In genomic region chr16:17084134-17084533, GRCh38 we compare ENCODE assay signal across 1 cellular context.
TF ChIP-seq lines count a peak whose summit lies in the region.

No MANE protein-coding gene starts in this region.

TF ChIP-seq in SK-N-SH, 30 proteins besides CTCF, POLR2A, EP300 and RAD21 (continued from another document):
- TF ChIP-seq REST (IDR thresholded peaks at IDR 0.05; ENCODE audit: low read depth, low read length): peak; percentile 87
